In the genomic region with DNA sequence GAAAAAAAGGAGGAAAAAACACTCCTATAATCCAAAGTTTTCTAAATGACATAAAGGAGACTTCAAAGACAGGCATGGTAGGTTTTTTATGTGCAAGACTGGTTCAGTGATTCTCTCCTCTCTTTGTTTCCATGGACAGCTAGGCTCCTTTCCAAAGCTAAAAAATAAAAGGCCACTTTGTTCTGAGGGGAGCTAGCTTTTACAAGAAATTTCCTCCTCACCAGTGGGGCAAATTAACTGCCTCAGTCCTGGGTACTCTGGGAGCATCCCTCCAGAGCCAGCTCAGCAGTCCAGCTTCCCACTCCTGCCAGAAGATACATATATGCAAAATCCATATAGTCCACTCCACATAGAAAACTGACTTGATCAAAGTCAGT, we compare ENCODE assay signal across 31 cellular contexts.
DNase-seq lines count a peak whose midpoint lies in the region; ATAC-seq and TF ChIP-seq lines count a peak whose summit lies in the region.
"Had no signal": no experiment of that assay in that cellular context is flagged by ENCODE, and none has a peak within 500 bp of the region (broad histone marks: within the 10 kb centered on the region; RNA-seq: fewer than 3 reads in every experiment).

No MANE protein-coding gene starts in this region.

- no peak overlapping the region for H3K27ac ChIP-seq in SK-N-MC
- peak overlapping the region; percentile 97 for H3K27ac ChIP-seq in substantia nigra (ENCODE audit: low read depth, low read length, poor library complexity, severe bottlenecking)
- no peak overlapping the region for H3K27ac ChIP-seq in foreskin keratinocyte
- H3K27ac ChIP-seq: BLaER1, GM23248, prostate gland had no signal

- H3K4me1 Mint-ChIP-seq in nephron: peaks cover 4% of the 10 kb centered on the region
- H3K4me1 Mint-ChIP-seq: activated CD4-positive, alpha-beta memory T cell treated with anti-CD3 and anti-CD28 coated beads, Interleukin-2, amount 10 ng/mL, durations not matched to agents 7 days and 5 days had no signal

- ATAC-seq in foreskin keratinocyte: no peak

- no peaks in the 10 kb centered on the region for H3K36me3 ChIP-seq in SK-N-MC (ENCODE audit: insufficient read depth, low read length)
- H3K36me3 ChIP-seq: BLaER1, heart left ventricle, prostate gland had no signal

- peak overlapping the region; percentile 13 for H3K9ac ChIP-seq in SK-N-MC (ENCODE audit: insufficient read length)
- H3K9ac ChIP-seq: BLaER1, GM23248 had no signal

- no peaks in the 10 kb centered on the region for H3K27me3 Mint-ChIP-seq in nephron (ENCODE audit: low read depth)

- no peak overlapping the region for H3K4me3 ChIP-seq in SK-N-MC
- H3K4me3 ChIP-seq: BLaER1, GM23248, heart left ventricle, lung, prostate gland had no signal

- H3K27ac Mint-ChIP-seq in nephron: peak overlapping the region in 2 of 3 experiments; percentile 41 to 73
- H3K27ac Mint-ChIP-seq: activated CD4-positive, alpha-beta memory T cell treated with anti-CD3 and anti-CD28 coated beads, Interleukin-2, amount 10 ng/mL, durations not matched to agents 7 days and 5 days; activated naive CD4-positive, alpha-beta T cell treated with anti-CD3 and anti-CD28 coated beads for 36 hours; activated T-helper 1 cell treated with anti-CD3 and anti-CD28 coated beads, Interleukin-12 subunit alpha, Interleukin-12 subunit beta, Interleukin-2, Interleukin-4 antibody, amounts not matched to agents 30 ng/mL and 10 ng/mL and 1 ng/mL, durations not matched to agents 14 hours and 24 hours and 36 hours; T-helper 2 cell treated with Interferon-gamma antibody and Interleukin-4, amounts not matched to agents 5 μg/mL and 100 μg/mL, for 36 hours had no signal

- no peaks in the 10 kb centered on the region for H3K9me3 Mint-ChIP-seq in nephron
- H3K9me3 Mint-ChIP-seq: activated CD4-positive, alpha-beta memory T cell treated with anti-CD3 and anti-CD28 coated beads, Interleukin-2, amount 10 ng/mL, durations not matched to agents 7 days and 5 days; activated naive CD4-positive, alpha-beta T cell treated with anti-CD3 and anti-CD28 coated beads for 36 hours; activated T-helper 1 cell treated with anti-CD3 and anti-CD28 coated beads, Interleukin-12 subunit alpha, Interleukin-12 subunit beta, Interleukin-2, Interleukin-4 antibody, amounts not matched to agents 30 ng/mL and 10 ng/mL and 1 ng/mL, durations not matched to agents 14 hours and 24 hours and 36 hours; T-helper 2 cell treated with Interferon-gamma antibody and Interleukin-4, amounts not matched to agents 5 μg/mL and 100 μg/mL, for 36 hours had no signal

- no peak for TF ChIP-seq CTCF in nephron (IDR thresholded peaks at IDR 0.05; ENCODE audit: unreplicated experiment in 3 of 3)
- TF ChIP-seq CTCF in foreskin keratinocyte (conservative IDR thresholded peaks at IDR 0.05): no peak

- no peaks in the 10 kb centered on the region for H3K36me3 Mint-ChIP-seq in nephron (ENCODE audit: low read depth)

- no peak overlapping the region for H3K4me3 Mint-ChIP-seq in nephron
- H3K4me3 Mint-ChIP-seq: activated CD4-positive, alpha-beta memory T cell treated with anti-CD3 and anti-CD28 coated beads, Interleukin-2, amount 10 ng/mL, durations not matched to agents 7 days and 5 days; activated naive CD4-positive, alpha-beta T cell treated with anti-CD3 and anti-CD28 coated beads for 36 hours; activated T-helper 1 cell treated with anti-CD3 and anti-CD28 coated beads, Interleukin-12 subunit alpha, Interleukin-12 subunit beta, Interleukin-2, Interleukin-4 antibody, amounts not matched to agents 30 ng/mL and 10 ng/mL and 1 ng/mL, durations not matched to agents 14 hours and 24 hours and 36 hours; T-helper 2 cell treated with Interferon-gamma antibody and Interleukin-4, amounts not matched to agents 5 μg/mL and 100 μg/mL, for 36 hours had no signal

- no peaks in the 10 kb centered on the region for H3K27me3 ChIP-seq in foreskin keratinocyte
- H3K27me3 ChIP-seq: BLaER1, heart left ventricle had no signal

- H3K9me3 ChIP-seq in SK-N-MC (ENCODE audit: low read depth, low read length): no peaks in the 10 kb centered on the region
- H3K9me3 ChIP-seq: BLaER1, Caco-2, heart left ventricle, prostate gland had no signal

- DNase-seq in SK-N-MC (ENCODE audit: low read depth, low spot score) (no peak), foreskin melanocyte (peak; percentile 26), substantia nigra (lab: John Stamatoyannopoulos, UW) (peak in 19 of 49 donors; percentile 6 to 68 (median 32)), foreskin keratinocyte (no peak), NCI-H1048 (lab: John Stamatoyannopoulos, UW) (no peak), GF-D8 (lab: John Stamatoyannopoulos, UW) (no peak), NOMO-1 treated with DMSO at 0.1 percent for 48 hours (lab: John Stamatoyannopoulos, UW; ENCODE audit: unreplicated experiment) (no peak)
- DNase-seq: activated CD4-positive, alpha-beta memory T cell treated with anti-CD3 and anti-CD28 coated beads, Interleukin-2, amount 10 ng/mL, durations not matched to agents 7 days and 5 days; activated CD4-positive, alpha-beta T cell treated with anti-CD3 and anti-CD28 coated beads for 1 hour; activated CD8-positive, alpha-beta memory T cell treated with anti-CD3 and anti-CD28 coated beads, Interleukin-2, amount 50 U/mL, for 4 hours; activated naive CD4-positive, alpha-beta T cell treated with anti-CD3 and anti-CD28 coated beads for 36 hours; Caco-2; cerebellar nuclear complex; DMS53; GM23248; Kasumi-1; kidney glomerular epithelial cell; NCI-H1436; NCI-H2081; NCI-H345; NCI-H774; SHP77 treated with DMSO at 0.1 percent for 48 hours; stimulated activated CD4-positive, alpha-beta T cell treated with anti-CD3 and anti-CD28 coated beads, Interleukin-4, amount 100 ng/mL, for 1 hour; trophoblast cell had no signal

- H3K4me1 ChIP-seq in foreskin keratinocyte: no peaks in the 10 kb centered on the region
- H3K4me1 ChIP-seq: BLaER1, Caco-2, heart left ventricle, prostate gland had no signal
